ENCODE assay signal across 1 cellular context in the genomic region with DNA sequence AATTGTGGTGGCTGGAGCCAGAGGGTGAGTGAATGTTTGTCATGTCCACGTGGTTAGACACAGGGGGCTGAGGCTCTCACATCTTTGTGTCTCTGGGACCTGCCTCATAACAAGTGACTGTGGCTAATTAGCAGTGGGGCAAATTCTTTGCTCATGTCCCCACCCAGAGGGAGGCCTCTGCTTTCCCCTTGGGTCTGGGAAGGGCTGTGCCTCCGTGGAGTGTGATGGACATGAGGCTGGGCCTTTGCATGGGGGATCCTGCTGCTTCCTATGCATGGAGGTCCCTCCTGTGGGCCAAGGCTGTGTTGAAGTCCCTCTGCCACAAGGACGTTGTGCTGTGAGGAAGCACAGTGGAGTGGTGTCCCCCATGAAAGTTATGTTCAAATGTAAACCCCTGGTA.
TF ChIP-seq lines count a peak whose summit lies in the region.

No MANE protein-coding gene starts in this region.

TF ChIP-seq in IMR-90, 13 proteins besides CTCF, POLR2A, EP300 and RAD21 (continued from another document):
- TF ChIP-seq, protein P1, sequence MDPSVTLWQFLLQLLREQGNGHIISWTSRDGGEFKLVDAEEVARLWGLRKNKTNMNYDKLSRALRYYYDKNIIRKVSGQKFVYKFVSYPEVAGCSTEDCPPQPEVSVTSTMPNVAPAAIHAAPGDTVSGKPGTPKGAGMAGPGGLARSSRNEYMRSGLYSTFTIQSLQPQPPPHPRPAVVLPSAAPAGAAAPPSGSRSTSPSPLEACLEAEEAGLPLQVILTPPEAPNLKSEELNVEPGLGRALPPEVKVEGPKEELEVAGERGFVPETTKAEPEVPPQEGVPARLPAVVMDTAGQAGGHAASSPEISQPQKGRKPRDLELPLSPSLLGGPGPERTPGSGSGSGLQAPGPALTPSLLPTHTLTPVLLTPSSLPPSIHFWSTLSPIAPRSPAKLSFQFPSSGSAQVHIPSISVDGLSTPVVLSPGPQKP (IDR thresholded peaks at IDR 0.05; ENCODE audit: borderline replicate concordance, low read depth, low read length) = no peak
- TF ChIP-seq CHD1 (IDR thresholded peaks at IDR 0.05; ENCODE audit: low read depth, low read length) (no peak), BHLHE40 (IDR thresholded peaks at IDR 0.05; ENCODE audit: low read depth, low read length) (no peak), MAZ (IDR thresholded peaks at IDR 0.05; ENCODE audit: borderline replicate concordance, low read depth, low read length) (no peak), CEBPB (IDR thresholded peaks at IDR 0.05; ENCODE audit: low read depth, low read length) (no peak), RFX5 (IDR thresholded peaks at IDR 0.05; ENCODE audit: low read depth, low read length) (no peak), NFE2L2 (IDR thresholded peaks at IDR 0.05; ENCODE audit: low read depth, low read length) (no peak), MAFK (IDR thresholded peaks at IDR 0.05; ENCODE audit: low read depth, low read length) (no peak)
- TF ChIP-seq, protein P2, sequence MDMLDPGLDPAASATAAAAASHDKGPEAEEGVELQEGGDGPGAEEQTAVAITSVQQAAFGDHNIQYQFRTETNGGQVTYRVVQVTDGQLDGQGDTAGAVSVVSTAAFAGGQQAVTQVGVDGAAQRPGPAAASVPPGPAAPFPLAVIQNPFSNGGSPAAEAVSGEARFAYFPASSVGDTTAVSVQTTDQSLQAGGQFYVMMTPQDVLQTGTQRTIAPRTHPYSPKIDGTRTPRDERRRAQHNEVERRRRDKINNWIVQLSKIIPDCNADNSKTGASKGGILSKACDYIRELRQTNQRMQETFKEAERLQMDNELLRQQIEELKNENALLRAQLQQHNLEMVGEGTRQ (IDR thresholded peaks at IDR 0.05; ENCODE audit: low read depth, low read length) = no peak
TF ChIP-seq in IMR-90: peak in this region for 0.
